11 cellular contexts compared by ENCODE assay signal in genomic region chr1:240925273-240925672, GRCh38.
"Had no signal": no experiment of that assay in that cellular context is flagged by ENCODE, and none has a peak within 500 bp of the region (broad histone marks: within the 10 kb centered on the region; RNA-seq: fewer than 3 reads in every experiment).

No MANE protein-coding gene starts in this region.

- H3K36me3 ChIP-seq: HAP-1 had no signal

- H3K4me2 ChIP-seq: GM23338 had no signal

- DNase-seq: GM23248, GOT3, H7, H9, HCEC 1CT, HFFc6 had no signal

- H2AFZ ChIP-seq: GM23248, GM23338 had no signal

- H3K27ac ChIP-seq: GM23248 had no signal

- ATAC-seq: GM23338, HCT116 had no signal

- H3K9me3 ChIP-seq: HAP-1 had no signal

- H3K9ac ChIP-seq: GM23248 had no signal

- H3K4me1 ChIP-seq: HAP-1 had no signal

- FAIRE-seq: H1, H54 had no signal

- H3K4me3 ChIP-seq: GM23248, GM23338, HAP-1 had no signal
